Comparison of ENCODE assay signal across 8 cellular contexts in genomic region chrX:17376381-17377046, GRCh38. TPM values are rescaled to one million over a fixed set of nuclear protein-coding genes. Genes with fewer than 3 reads are reported as not detected.
DNase-seq lines count a peak whose midpoint lies in the region; ATAC-seq lines count a peak whose summit lies in the region.

No MANE protein-coding gene starts in this region.

- H3K4me1 ChIP-seq in iPS-15b (ENCODE audit: control insufficient read depth, insufficient read depth, low read length): peaks cover 2% of the 10 kb centered on the region
- peaks cover 3% of the 10 kb centered on the region for H3K4me1 ChIP-seq in stomach smooth muscle (ENCODE audit: control insufficient read depth, insufficient read depth, low read length)

- no peak overlapping the region for H3K27ac Mint-ChIP-seq in activated T-cell treated with anti-CD3 and anti-CD28 coated beads, Interleukin-2, amount 50 U/mL, for 72 hours

- H3K36me3 ChIP-seq in iPS-15b (ENCODE audit: control insufficient read depth, insufficient read depth, low read length) (no peaks in the 10 kb centered on the region), stomach smooth muscle (ENCODE audit: control insufficient read depth in 2 of 2, insufficient read depth in 2 of 2, low read length in 2 of 2) (no peaks in the 10 kb centered on the region)

- H3K27me3 Mint-ChIP-seq in activated T-cell treated with anti-CD3 and anti-CD28 coated beads, Interleukin-2, amount 50 U/mL, for 72 hours (ENCODE audit: low read depth): peaks cover 72% of the 10 kb centered on the region

- H3K27me3 ChIP-seq in iPS-15b (ENCODE audit: control insufficient read depth, insufficient read depth, low read length): peaks cover 31% of the 10 kb centered on the region
- peaks cover 0 to 4% of the 10 kb centered on the region in 2 donors for H3K27me3 ChIP-seq in stomach smooth muscle (ENCODE audit: control insufficient read depth in 1 of 2, insufficient read depth in 2 of 2, low read length in 2 of 2)

- DNase-seq in NCI-H1105 treated with DMSO at 0.1 percent for 48 hours (lab: John Stamatoyannopoulos, UW) (peak; percentile 23), NCI-H1105 (lab: John Stamatoyannopoulos, UW) (no peak)
- DNase-seq in activated T-cell treated with anti-CD3 and anti-CD28 coated beads, Interleukin-2, amount 50 U/mL, for 72 hours: peak; percentile 33 to 35

- peaks cover 2 to 3% of the 10 kb centered on the region in 2 donors for H3K36me3 Mint-ChIP-seq in activated T-cell treated with anti-CD3 and anti-CD28 coated beads, Interleukin-2, amount 50 U/mL, for 72 hours (ENCODE audit: insufficient read depth in 2 of 2)

- H3K4me3 ChIP-seq in iPS-15b (ENCODE audit: low read depth, low read length) (peak overlapping the region; percentile 81), stomach smooth muscle (ENCODE audit: low read length in 2 of 2) (peak overlapping the region; percentile 78 to 85)

- no peak overlapping the region for H3K27ac ChIP-seq in stomach smooth muscle (ENCODE audit: low read length)

- H3K9me3 ChIP-seq in iPS-15b (ENCODE audit: control insufficient read depth, insufficient read depth, low read length): peaks cover under 1% of the 10 kb centered on the region
- H3K9me3 ChIP-seq in stomach smooth muscle (ENCODE audit: control insufficient read depth in 2 of 2, low read length in 2 of 2): no peaks in the 10 kb centered on the region

- H3K4me1 Mint-ChIP-seq in activated T-cell treated with anti-CD3 and anti-CD28 coated beads, Interleukin-2, amount 50 U/mL, for 72 hours (ENCODE audit: low read depth): peaks cover 17% of the 10 kb centered on the region

- peak overlapping the region; percentile 60 to 80 for H3K4me3 Mint-ChIP-seq in activated T-cell treated with anti-CD3 and anti-CD28 coated beads, Interleukin-2, amount 50 U/mL, for 72 hours

- ATAC-seq in activated T-cell treated with anti-CD3 and anti-CD28 coated beads, Interleukin-2, amount 50 U/mL, for 72 hours (replicated peaks in 1 of 2): peak; percentile 44 to 50
- ATAC-seq in HG03095 (IDR thresholded peaks at IDR 0.05; ENCODE audit: unreplicated experiment) (no peak), GM21367 (IDR thresholded peaks at IDR 0.05; ENCODE audit: unreplicated experiment) (no peak), HG03442 (IDR thresholded peaks at IDR 0.05; ENCODE audit: unreplicated experiment) (no peak)

- H3K9me3 Mint-ChIP-seq in activated T-cell treated with anti-CD3 and anti-CD28 coated beads, Interleukin-2, amount 50 U/mL, for 72 hours: peaks cover 2 to 7% of the 10 kb centered on the region in 2 donors

- peak overlapping the region; percentile 50 for H3K9ac ChIP-seq in iPS-15b (ENCODE audit: low read depth, low read length)
- peak overlapping the region; percentile 60 to 70 for H3K9ac ChIP-seq in stomach smooth muscle (ENCODE audit: low read length in 2 of 2)

RNA-seq across cellular contexts. Expression of gene NHS, which starts 1.5 kb away (rescaled TPM):
- 10 to 100 TPM in 1 of 2 donors, 1 to 10 TPM in 1; 6.6 to 11.4 TPM for total RNA-seq in activated T-cell treated with anti-CD3 and anti-CD28 coated beads, Interleukin-2, amount 50 U/mL, for 72 hours

Comparison
In these comparisons a context has a peak if more than half of its experiments do, and no peak if none do; other contexts are left out.
1. ATAC-seq: peak in activated T-cell treated with anti-CD3 and anti-CD28 coated beads, Interleukin-2, amount 50 U/mL, for 72 hours (2 of 2); none in HG03095 (single experiment), GM21367 (single experiment) and HG03442 (single experiment).